11 cellular contexts compared by ENCODE assay signal in the genomic region with DNA sequence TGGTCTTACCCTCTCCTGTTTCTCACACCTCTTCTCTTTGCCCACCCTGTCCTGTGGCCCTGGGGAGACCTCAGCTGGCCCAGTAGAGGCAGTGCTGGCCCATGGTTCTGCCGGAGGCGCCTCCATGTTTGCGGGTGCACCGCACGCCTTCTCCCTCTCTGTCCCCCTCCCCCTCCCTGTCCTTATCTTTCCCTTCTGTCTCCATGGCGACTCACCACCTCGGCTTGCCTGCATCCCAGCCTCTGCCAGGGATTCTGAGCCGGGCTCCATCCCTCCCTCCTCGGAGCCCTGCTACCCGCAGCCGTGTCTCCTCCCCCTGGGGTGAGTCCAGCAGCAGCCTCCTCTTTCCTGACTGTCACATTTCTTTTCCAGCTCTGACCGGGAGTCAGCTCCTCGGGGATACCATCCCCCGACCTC. TPM values are rescaled to one million over a fixed set of nuclear protein-coding genes. Genes with fewer than 3 reads are reported as not detected.
DNase-seq lines count a peak whose midpoint lies in the region; ATAC-seq and TF ChIP-seq lines count a peak whose summit lies in the region.
"Had no signal": no experiment of that assay in that cellular context is flagged by ENCODE, and none has a peak within 500 bp of the region (broad histone marks: within the 10 kb centered on the region; RNA-seq: fewer than 3 reads in every experiment).

Gene RNF112, plus strand, starts transcription at position 358 of the 417 bp plus-strand sequence. CDS start 177 bp downstream, outside the sequence.

- H3K27ac ChIP-seq in tibial artery, result peak within 1 kb of the TSS; percentile 31 to 40
- H3K27ac ChIP-seq: 22Rv1, adrenal gland had no signal

- ATAC-seq in left lobe of liver, result no peak
- ATAC-seq in HG02623 (IDR thresholded peaks at IDR 0.05; ENCODE audit: unreplicated experiment), result no peak
- ATAC-seq in HG02870 (IDR thresholded peaks at IDR 0.05; ENCODE audit: unreplicated experiment), result no peak

- intact Hi-C loops in tibial artery (cut with DNase I; ENCODE audit: low total_unique reads), result loop anchor here (10.0 kb wide), 1 partner anchor 46 kb away; the partner anchor contains the start of gene B9D1

- DNase-seq in DMS 273 (lab: John Stamatoyannopoulos, UW; ENCODE audit: unreplicated experiment) (peak; percentile 54), DMS 273 treated with DMSO at 0.1 percent for 48 hours (lab: John Stamatoyannopoulos, UW) (no peak), choroid plexus epithelial cell (ENCODE audit: low read depth) (peak; percentile 26), left lobe of liver (ENCODE audit: low spot score) (peak; percentile 41), tibial artery (no peak), SW480 (ENCODE audit: low spot score) (no peak)
- DNase-seq: HCEC 1CT had no signal

- H3K4me3 ChIP-seq in choroid plexus epithelial cell (ENCODE audit: low read depth, low read length), result peak within 1 kb of the TSS; percentile 17
- peak within 1 kb of the TSS; percentile 35 to 41 for H3K4me3 ChIP-seq in tibial artery

- TF ChIP-seq CTCF in choroid plexus epithelial cell (conservative IDR thresholded peaks at IDR 0.05; ENCODE audit: low read depth, low read length) (peak; percentile 24), tibial artery (IDR thresholded peaks at IDR 0.05) (peak; percentile 34 to 38)

- no peaks in the 10 kb centered on the region for H3K9me3 ChIP-seq in tibial artery
- H3K9me3 ChIP-seq: adrenal gland had no signal

- no peaks in the 10 kb centered on the region for H3K27me3 ChIP-seq in tibial artery
- H3K27me3 ChIP-seq: adrenal gland had no signal

- H3K36me3 ChIP-seq in tibial artery, result no peaks in the 10 kb centered on the region
- H3K36me3 ChIP-seq: adrenal gland had no signal

- peaks cover 0 to 18% (median 8%) of the 10 kb centered on the region in 4 donors for H3K4me1 ChIP-seq in tibial artery
- H3K4me1 ChIP-seq: adrenal gland had no signal

RNA-seq across cellular contexts. Expression of gene RNF112, which starts in this region (rescaled TPM):
- 0.45 TPM for total RNA-seq in left lobe of liver

Comparison
In these comparisons a context has a peak if more than half of its experiments do, and no peak if none do; other contexts are left out.
1. DNase-seq: peak in DMS 273 (single experiment) and choroid plexus epithelial cell (single experiment); none in DMS 273 treated with DMSO at 0.1 percent for 48 hours (single experiment), tibial artery (0 of 2) and SW480 (single experiment).
2. Peak in DNase-seq in left lobe of liver; RNA of the gene not detected or under 1 TPM.